In the genomic region with DNA sequence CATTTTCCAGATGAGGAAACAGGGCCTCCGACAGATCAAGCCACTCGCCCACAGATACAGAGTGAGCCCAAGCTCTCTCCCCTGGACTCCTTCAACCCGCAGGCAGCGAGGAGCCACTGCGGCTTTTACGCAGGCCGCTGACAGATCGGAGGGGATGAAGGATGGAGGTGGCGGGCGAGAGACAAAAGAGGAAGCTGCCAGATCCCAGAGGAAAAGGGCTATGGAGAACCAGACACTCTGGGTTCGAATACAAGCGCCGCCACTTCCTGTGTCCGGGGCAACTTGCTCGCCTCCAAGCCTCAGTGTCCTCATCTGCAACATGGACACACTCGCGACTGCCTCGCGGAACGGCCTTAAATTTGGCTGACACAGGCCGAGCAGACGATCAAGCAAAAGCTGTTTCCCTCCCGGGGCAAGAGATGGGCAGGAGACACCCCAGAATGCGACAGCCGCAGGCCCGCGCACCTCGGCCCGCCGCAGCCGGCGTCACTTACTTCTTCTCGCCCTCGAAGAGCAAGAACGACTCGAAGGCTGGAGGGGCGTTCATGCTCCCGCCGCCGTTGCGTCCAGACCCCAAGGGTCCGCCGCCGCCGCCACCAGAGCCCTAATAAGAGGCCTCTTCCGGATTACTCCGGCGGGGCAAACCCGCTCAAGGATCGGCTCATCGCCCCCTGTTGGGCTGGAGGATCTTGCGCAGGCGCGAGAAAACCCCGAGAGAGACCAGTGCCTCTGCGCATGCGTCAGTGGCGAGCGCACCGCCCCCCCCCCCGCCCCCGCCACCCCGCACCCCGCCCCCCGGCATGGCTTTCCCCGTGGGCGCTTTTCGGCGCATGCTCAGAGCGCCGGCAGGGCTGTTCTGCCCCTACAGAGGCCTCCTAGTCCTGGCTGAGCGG, we compare ENCODE assay signal across 2 cellular contexts.
TF ChIP-seq lines count a peak whose summit lies in the region.

TSS of gene POLR2J (minus strand) at position 609 of the 893 bp plus-strand sequence. CDS start at position 547, 62 bp downstream.

TF ChIP-seq in A549, 52 proteins besides CTCF, POLR2A, EP300 and RAD21:
- TF ChIP-seq KDM5A (IDR thresholded peaks at IDR 0.05) (peak; percentile 47), MAX (IDR thresholded peaks at IDR 0.05) (0 out of 2 replicates have a peak, but pooled peaks have one; percentile 26), JUN (IDR thresholded peaks at IDR 0.05) (0 out of 5 replicates have a peak, but pooled peaks of 1 of the 2 experiments have one; percentile 30)

TF ChIP-seq in H1, 55 proteins besides CTCF, POLR2A, EP300 and RAD21:
- TF ChIP-seq TBP (IDR thresholded peaks at IDR 0.05; ENCODE audit: low read depth, low read length): peak; percentile 71
- TF ChIP-seq POLR2AphosphoS5 (IDR thresholded peaks at IDR 0.05; ENCODE audit: low read depth, low read length): 0 out of 2 replicates have a peak, but pooled peaks have one; percentile 36
- peak; percentile 80 for TF ChIP-seq TAF1 (IDR thresholded peaks at IDR 0.05; ENCODE audit: low read depth, low read length)
- TF ChIP-seq NRF1 (IDR thresholded peaks at IDR 0.05; ENCODE audit: low read depth, low read length): peak; percentile 27; the same call in 1 of the 2 replicates
TF ChIP-seq in H1: peak in this region for 4; not testable (repeated sequence) for 51.
